ENCODE assay signal across 1 cellular context in the genomic region with DNA sequence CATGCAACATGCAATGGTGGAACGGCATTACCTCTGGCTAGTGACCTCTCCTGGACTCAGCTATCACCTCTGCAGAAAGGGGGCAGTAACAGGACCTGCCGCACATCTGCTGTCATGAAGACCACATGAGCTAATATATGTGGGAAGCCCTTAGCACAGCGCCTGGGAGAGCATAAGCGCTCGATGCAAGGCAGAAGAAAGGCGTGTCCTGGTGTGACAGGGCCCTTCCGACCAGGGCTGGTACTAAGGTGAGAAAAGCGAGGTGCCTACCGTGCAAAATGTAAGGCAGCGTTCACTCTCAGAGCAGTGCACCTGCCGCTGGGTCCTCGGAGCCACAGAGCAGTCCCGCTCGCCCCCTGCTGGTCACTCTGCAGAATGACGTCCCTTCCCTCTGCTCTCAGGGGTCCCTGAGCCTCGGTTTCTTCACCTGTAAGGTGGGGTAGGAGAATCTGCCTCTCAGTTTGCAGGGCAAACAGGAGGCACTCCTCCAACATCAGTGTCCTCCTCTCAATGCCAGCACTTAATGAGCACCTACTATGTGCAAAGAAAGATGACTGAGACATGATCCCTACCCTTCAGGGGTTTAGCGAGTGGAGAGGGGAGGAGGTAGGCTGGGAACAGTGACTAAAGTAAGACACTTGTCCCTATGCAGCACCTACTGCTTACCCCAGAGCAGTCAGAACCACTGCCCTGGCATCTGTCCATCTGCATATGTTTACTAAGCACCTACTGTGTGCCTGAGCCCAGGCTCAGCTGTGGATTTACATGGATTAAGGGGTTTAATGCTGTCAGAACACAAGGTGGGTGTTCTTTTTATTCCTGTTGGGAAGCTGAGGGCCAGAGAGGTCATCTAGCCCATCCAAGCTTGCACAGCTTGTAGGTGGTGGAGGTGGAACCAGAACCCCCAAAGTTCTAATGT.
TF ChIP-seq lines count a peak whose summit lies in the region.

No MANE protein-coding gene starts in this region.

TF ChIP-seq in HepG2, 621 proteins besides CTCF, POLR2A, EP300 and RAD21 (continued from another document and continues in another):
- TF ChIP-seq, protein P1, sequence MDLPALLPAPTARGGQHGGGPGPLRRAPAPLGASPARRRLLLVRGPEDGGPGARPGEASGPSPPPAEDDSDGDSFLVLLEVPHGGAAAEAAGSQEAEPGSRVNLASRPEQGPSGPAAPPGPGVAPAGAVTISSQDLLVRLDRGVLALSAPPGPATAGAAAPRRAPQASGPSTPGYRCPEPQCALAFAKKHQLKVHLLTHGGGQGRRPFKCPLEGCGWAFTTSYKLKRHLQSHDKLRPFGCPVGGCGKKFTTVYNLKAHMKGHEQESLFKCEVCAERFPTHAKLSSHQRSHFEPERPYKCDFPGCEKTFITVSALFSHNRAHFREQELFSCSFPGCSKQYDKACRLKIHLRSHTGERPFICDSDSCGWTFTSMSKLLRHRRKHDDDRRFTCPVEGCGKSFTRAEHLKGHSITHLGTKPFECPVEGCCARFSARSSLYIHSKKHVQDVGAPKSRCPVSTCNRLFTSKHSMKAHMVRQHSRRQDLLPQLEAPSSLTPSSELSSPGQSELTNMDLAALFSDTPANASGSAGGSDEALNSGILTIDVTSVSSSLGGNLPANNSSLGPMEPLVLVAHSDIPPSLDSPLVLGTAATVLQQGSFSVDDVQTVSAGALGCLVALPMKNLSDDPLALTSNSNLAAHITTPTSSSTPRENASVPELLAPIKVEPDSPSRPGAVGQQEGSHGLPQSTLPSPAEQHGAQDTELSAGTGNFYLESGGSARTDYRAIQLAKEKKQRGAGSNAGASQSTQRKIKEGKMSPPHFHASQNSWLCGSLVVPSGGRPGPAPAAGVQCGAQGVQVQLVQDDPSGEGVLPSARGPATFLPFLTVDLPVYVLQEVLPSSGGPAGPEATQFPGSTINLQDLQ (CRISPR knock-in tag; IDR thresholded peaks at IDR 0.05): peak; percentile 73; the same call in 1 of the 2 replicates
- TF ChIP-seq, protein P2, sequence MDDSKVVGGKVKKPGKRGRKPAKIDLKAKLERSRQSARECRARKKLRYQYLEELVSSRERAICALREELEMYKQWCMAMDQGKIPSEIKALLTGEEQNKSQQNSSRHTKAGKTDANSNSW (CRISPR knock-in tag; IDR thresholded peaks at IDR 0.05; ENCODE audit: borderline replicate concordance): 0 out of 2 replicates have a peak, but pooled peaks have one; percentile 3
- no peak; the same call in 1 of the 2 replicates for TF ChIP-seq ZNF558 (CRISPR knock-in tag; IDR thresholded peaks at IDR 0.05; ENCODE audit: borderline replicate concordance)
- TF ChIP-seq BHLHE40 (IDR thresholded peaks at IDR 0.05; ENCODE audit: low read length): peak; percentile 53; the same call in 1 of the 2 replicates
- 0 out of 2 replicates have a peak, but pooled peaks have one; percentile 23 for TF ChIP-seq ZNF747 (CRISPR knock-in tag; IDR thresholded peaks at IDR 0.05; ENCODE audit: borderline replicate concordance)
- TF ChIP-seq, protein P3, sequence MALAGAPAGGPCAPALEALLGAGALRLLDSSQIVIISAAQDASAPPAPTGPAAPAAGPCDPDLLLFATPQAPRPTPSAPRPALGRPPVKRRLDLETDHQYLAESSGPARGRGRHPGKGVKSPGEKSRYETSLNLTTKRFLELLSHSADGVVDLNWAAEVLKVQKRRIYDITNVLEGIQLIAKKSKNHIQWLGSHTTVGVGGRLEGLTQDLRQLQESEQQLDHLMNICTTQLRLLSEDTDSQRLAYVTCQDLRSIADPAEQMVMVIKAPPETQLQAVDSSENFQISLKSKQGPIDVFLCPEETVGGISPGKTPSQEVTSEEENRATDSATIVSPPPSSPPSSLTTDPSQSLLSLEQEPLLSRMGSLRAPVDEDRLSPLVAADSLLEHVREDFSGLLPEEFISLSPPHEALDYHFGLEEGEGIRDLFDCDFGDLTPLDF (CRISPR knock-in tag; IDR thresholded peaks at IDR 0.05): no peak
- TF ChIP-seq, protein P4, sequence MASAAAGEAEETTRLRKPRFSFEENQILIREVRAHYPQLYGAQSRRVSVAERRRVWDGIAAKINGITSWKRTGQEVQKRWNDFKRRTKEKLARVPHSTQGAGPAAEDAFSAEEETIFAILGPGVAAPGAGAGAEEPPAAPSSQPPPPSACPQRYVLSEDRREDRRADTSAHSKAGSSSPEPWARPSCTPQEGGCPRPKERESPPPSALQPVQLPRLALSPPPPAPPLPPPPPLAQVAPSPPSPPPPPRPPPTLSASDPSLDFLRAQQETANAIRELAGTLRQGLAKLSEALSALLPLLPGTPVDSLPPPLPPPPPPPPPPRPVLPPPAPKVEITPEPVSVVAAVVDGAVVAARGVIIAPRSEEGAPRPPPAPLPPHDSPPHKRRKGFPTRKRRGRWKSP (CRISPR knock-in tag; IDR thresholded peaks at IDR 0.05): no peak
- TF ChIP-seq, protein P5, sequence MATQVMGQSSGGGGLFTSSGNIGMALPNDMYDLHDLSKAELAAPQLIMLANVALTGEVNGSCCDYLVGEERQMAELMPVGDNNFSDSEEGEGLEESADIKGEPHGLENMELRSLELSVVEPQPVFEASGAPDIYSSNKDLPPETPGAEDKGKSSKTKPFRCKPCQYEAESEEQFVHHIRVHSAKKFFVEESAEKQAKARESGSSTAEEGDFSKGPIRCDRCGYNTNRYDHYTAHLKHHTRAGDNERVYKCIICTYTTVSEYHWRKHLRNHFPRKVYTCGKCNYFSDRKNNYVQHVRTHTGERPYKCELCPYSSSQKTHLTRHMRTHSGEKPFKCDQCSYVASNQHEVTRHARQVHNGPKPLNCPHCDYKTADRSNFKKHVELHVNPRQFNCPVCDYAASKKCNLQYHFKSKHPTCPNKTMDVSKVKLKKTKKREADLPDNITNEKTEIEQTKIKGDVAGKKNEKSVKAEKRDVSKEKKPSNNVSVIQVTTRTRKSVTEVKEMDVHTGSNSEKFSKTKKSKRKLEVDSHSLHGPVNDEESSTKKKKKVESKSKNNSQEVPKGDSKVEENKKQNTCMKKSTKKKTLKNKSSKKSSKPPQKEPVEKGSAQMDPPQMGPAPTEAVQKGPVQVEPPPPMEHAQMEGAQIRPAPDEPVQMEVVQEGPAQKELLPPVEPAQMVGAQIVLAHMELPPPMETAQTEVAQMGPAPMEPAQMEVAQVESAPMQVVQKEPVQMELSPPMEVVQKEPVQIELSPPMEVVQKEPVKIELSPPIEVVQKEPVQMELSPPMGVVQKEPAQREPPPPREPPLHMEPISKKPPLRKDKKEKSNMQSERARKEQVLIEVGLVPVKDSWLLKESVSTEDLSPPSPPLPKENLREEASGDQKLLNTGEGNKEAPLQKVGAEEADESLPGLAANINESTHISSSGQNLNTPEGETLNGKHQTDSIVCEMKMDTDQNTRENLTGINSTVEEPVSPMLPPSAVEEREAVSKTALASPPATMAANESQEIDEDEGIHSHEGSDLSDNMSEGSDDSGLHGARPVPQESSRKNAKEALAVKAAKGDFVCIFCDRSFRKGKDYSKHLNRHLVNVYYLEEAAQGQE (IDR thresholded peaks at IDR 0.05; ENCODE audit: borderline replicate concordance in 1 of 2, low read depth in 1 of 2, low read length in 2 of 2): no peak
- no peak for TF ChIP-seq SOX6 (IDR thresholded peaks at IDR 0.05)
- peak; percentile 39; the same call in 1 of the 2 replicates for TF ChIP-seq SOX6 (CRISPR knock-in tag; IDR thresholded peaks at IDR 0.05)
- peak; percentile 94 for TF ChIP-seq ERF (CRISPR knock-in tag; IDR thresholded peaks at IDR 0.05)
- peak; percentile 51; the same call in 1 of the 2 replicates for TF ChIP-seq RNF2 (conservative IDR thresholded peaks at IDR 0.05; ENCODE audit: low read depth)
- TF ChIP-seq ATF1 (CRISPR knock-in tag; IDR thresholded peaks at IDR 0.05): no peak
- TF ChIP-seq ZNF891 (CRISPR knock-in tag; IDR thresholded peaks at IDR 0.05): peak; percentile 99
- TF ChIP-seq, protein P6, sequence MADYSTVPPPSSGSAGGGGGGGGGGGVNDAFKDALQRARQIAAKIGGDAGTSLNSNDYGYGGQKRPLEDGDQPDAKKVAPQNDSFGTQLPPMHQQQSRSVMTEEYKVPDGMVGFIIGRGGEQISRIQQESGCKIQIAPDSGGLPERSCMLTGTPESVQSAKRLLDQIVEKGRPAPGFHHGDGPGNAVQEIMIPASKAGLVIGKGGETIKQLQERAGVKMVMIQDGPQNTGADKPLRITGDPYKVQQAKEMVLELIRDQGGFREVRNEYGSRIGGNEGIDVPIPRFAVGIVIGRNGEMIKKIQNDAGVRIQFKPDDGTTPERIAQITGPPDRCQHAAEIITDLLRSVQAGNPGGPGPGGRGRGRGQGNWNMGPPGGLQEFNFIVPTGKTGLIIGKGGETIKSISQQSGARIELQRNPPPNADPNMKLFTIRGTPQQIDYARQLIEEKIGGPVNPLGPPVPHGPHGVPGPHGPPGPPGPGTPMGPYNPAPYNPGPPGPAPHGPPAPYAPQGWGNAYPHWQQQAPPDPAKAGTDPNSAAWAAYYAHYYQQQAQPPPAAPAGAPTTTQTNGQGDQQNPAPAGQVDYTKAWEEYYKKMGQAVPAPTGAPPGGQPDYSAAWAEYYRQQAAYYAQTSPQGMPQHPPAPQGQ (CRISPR knock-in tag; IDR thresholded peaks at IDR 0.05; ENCODE audit: borderline replicate concordance): 0 out of 2 replicates have a peak, but pooled peaks have one; percentile 86
- TF ChIP-seq ZNF17 (CRISPR knock-in tag; IDR thresholded peaks at IDR 0.05): no peak
- TF ChIP-seq ZNF296 (CRISPR knock-in tag; conservative IDR thresholded peaks at IDR 0.05): no peak
- TF ChIP-seq, protein P7, sequence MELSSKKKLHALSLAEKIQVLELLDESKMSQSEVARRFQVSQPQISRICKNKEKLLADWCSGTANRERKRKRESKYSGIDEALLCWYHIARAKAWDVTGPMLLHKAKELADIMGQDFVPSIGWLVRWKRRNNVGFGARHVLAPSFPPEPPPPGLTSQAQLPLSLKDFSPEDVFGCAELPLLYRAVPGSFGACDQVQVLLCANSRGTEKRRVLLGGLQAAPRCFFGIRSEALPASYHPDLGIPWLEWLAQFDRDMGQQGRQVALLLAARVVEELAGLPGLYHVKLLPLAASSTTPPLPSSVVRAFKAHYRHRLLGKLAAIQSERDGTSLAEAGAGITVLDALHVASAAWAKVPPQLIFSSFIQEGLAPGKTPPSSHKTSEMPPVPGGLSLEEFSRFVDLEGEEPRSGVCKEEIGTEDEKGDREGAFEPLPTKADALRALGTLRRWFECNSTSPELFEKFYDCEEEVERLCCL (CRISPR knock-in tag; IDR thresholded peaks at IDR 0.05; ENCODE audit: borderline replicate concordance): peak; percentile 42; the same call in 1 of the 2 replicates
- no peak for TF ChIP-seq HIVEP1 (CRISPR knock-in tag; IDR thresholded peaks at IDR 0.05)
- peak; percentile 83; the same call in 1 of the 2 replicates for TF ChIP-seq KDM5B (CRISPR knock-in tag; IDR thresholded peaks at IDR 0.05; ENCODE audit: borderline replicate concordance)
- TF ChIP-seq, protein P8, sequence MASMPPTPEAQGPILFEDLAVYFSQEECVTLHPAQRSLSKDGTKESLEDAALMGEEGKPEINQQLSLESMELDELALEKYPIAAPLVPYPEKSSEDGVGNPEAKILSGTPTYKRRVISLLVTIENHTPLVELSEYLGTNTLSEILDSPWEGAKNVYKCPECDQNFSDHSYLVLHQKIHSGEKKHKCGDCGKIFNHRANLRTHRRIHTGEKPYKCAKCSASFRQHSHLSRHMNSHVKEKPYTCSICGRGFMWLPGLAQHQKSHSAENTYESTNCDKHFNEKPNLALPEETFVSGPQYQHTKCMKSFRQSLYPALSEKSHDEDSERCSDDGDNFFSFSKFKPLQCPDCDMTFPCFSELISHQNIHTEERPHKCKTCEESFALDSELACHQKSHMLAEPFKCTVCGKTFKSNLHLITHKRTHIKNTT (CRISPR knock-in tag; IDR thresholded peaks at IDR 0.05): 0 out of 2 replicates have a peak, but pooled peaks have one; percentile 83
- 0 out of 2 replicates have a peak, but pooled peaks have one; percentile 72 for TF ChIP-seq ZNF772 (CRISPR knock-in tag; IDR thresholded peaks at IDR 0.05)
- TF ChIP-seq ATRX (CRISPR knock-in tag; IDR thresholded peaks at IDR 0.05; ENCODE audit: borderline replicate concordance): peak; percentile 87; the same call in 1 of the 2 replicates
- 0 out of 2 replicates have a peak, but pooled peaks have one; percentile 78 for TF ChIP-seq SNAI1 (CRISPR knock-in tag; IDR thresholded peaks at IDR 0.05; ENCODE audit: borderline replicate concordance)
- TF ChIP-seq, protein P9, sequence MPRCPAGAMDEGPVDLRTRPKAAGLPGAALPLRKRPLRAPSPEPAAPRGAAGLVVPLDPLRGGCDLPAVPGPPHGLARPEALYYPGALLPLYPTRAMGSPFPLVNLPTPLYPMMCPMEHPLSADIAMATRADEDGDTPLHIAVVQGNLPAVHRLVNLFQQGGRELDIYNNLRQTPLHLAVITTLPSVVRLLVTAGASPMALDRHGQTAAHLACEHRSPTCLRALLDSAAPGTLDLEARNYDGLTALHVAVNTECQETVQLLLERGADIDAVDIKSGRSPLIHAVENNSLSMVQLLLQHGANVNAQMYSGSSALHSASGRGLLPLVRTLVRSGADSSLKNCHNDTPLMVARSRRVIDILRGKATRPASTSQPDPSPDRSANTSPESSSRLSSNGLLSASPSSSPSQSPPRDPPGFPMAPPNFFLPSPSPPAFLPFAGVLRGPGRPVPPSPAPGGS (CRISPR knock-in tag; IDR thresholded peaks at IDR 0.05): peak; percentile 85; the same call in 1 of the 2 replicates
- TF ChIP-seq CCAR2 (optimal IDR thresholded peaks at IDR 0.05; ENCODE audit: low read depth, low read length): no peak
- peak; percentile 57; the same call in 1 of the 2 replicates for TF ChIP-seq ZNF274 (CRISPR knock-in tag; IDR thresholded peaks at IDR 0.05)
- TF ChIP-seq, protein P10, sequence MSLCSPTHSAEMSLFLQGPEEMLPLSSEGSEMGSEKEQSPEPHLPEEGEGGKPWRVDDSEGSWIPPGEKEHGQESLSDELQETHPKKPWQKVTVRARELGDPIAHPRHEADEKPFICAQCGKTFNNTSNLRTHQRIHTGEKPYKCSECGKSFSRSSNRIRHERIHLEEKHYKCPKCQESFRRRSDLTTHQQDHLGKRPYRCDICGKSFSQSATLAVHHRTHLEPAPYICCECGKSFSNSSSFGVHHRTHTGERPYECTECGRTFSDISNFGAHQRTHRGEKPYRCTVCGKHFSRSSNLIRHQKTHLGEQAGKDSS (CRISPR knock-in tag; IDR thresholded peaks at IDR 0.05; ENCODE audit: borderline replicate concordance, low read depth): peak; percentile 83; the same call in 1 of the 2 replicates
- peak; percentile 69; the same call in 1 of the 2 replicates for TF ChIP-seq GPN1 (CRISPR knock-in tag; IDR thresholded peaks at IDR 0.05; ENCODE audit: borderline replicate concordance)
- no peak for TF ChIP-seq ZNF264 (CRISPR knock-in tag; IDR thresholded peaks at IDR 0.05)
- TF ChIP-seq CHD4 (IDR thresholded peaks at IDR 0.05; ENCODE audit: borderline replicate concordance, low read length): peak; percentile 66; the same call in 1 of the 2 replicates
- TF ChIP-seq ZNF501 (CRISPR knock-in tag; IDR thresholded peaks at IDR 0.05): peak; percentile 77; the same call in 1 of the 2 replicates
- TF ChIP-seq JUNB (CRISPR knock-in tag; IDR thresholded peaks at IDR 0.05; ENCODE audit: borderline replicate concordance): no peak
- TF ChIP-seq RORA (CRISPR knock-in tag; IDR thresholded peaks at IDR 0.05): no peak
- peak; percentile 88 for TF ChIP-seq IRF2 (CRISPR knock-in tag; IDR thresholded peaks at IDR 0.05)
- TF ChIP-seq TMF1 (CRISPR knock-in tag; IDR thresholded peaks at IDR 0.05; ENCODE audit: low read depth): 0 out of 2 replicates have a peak, but pooled peaks have one; percentile 29
- TF ChIP-seq NFIB (CRISPR knock-in tag; IDR thresholded peaks at IDR 0.05; ENCODE audit: borderline replicate concordance): no peak
- TF ChIP-seq AHR (CRISPR knock-in tag; IDR thresholded peaks at IDR 0.05): peak; percentile 84; the same call in 1 of the 2 replicates
